In genomic region chr15:52922871-52923270, GRCh38 we compare ENCODE assay signal across 21 cellular contexts.
"Had no signal": no experiment of that assay in that cellular context is flagged by ENCODE, and none has a peak within 500 bp of the region (broad histone marks: within the 10 kb centered on the region; RNA-seq: fewer than 3 reads in every experiment).

No MANE protein-coding gene starts in this region.

- H3K36me3 ChIP-seq: esophagus squamous epithelium, gastrocnemius medialis, heart right ventricle, left lung, lower lobe of right lung had no signal

- DNase-seq: dermis blood vessel endothelial cell; dorsolateral prefrontal cortex; effector CD4-positive, alpha-beta T cell; effector memory CD4-positive, alpha-beta T cell; esophagus squamous epithelium; foreskin fibroblast; foreskin melanocyte; gastrocnemius medialis; glutamatergic neuron; head of caudate nucleus; heart right ventricle; hippocampal formation; left cardiac atrium; left lung; left ventricle myocardium superior; lower lobe of right lung; mesenchymal stem cell; mucosa of descending colon; naive B cell had no signal

- H3K4me1 ChIP-seq: esophagus squamous epithelium, gastrocnemius medialis, heart right ventricle, left lung, lower lobe of right lung had no signal

- H3K4me3 ChIP-seq: coronary artery, dorsolateral prefrontal cortex, esophagus squamous epithelium, gastrocnemius medialis, heart right ventricle, left lung, lower lobe of right lung, mucosa of descending colon had no signal

- H3K4me3 Mint-ChIP-seq: mesothelial cell of epicardium, naive B cell had no signal

- H3K27me3 ChIP-seq: esophagus squamous epithelium, gastrocnemius medialis had no signal

- H3K27ac Mint-ChIP-seq: mesothelial cell of epicardium, naive B cell had no signal

- H3K27ac ChIP-seq: coronary artery, dorsolateral prefrontal cortex, esophagus squamous epithelium, gastrocnemius medialis, heart right ventricle, left lung, lower lobe of right lung had no signal

- H3K4me1 Mint-ChIP-seq: mesothelial cell of epicardium, naive B cell had no signal

- H3K9me3 ChIP-seq: esophagus squamous epithelium, gastrocnemius medialis, mucosa of descending colon had no signal

- ATAC-seq: gastrocnemius medialis, heart right ventricle, left cardiac atrium, left lung, left ventricle myocardium superior, lower lobe of right lung, mucosa of descending colon had no signal

- H3K36me3 Mint-ChIP-seq: mesothelial cell of epicardium, naive B cell had no signal

- H3K9me3 Mint-ChIP-seq: mesothelial cell of epicardium had no signal
